In genomic region chr7:17506090-17506489, GRCh38 we compare ENCODE assay signal across 10 cellular contexts.
DNase-seq lines count a peak whose midpoint lies in the region; ATAC-seq and TF ChIP-seq lines count a peak whose summit lies in the region.
"Had no signal": no experiment of that assay in that cellular context is flagged by ENCODE, and none has a peak within 500 bp of the region (broad histone marks: within the 10 kb centered on the region; RNA-seq: fewer than 3 reads in every experiment).

No MANE protein-coding gene starts in this region.

- H3K4me1 ChIP-seq in vagina: peaks cover 4% of the 10 kb centered on the region

- H3K27ac ChIP-seq in vagina: no peak overlapping the region
- H3K27ac ChIP-seq: C4-2B had no signal

- no peak for TF ChIP-seq POLR2A in vagina (IDR thresholded peaks at IDR 0.05)

- intact Hi-C loops in vagina (cut with DNase I): no loop called here

- no peaks in the 10 kb centered on the region for H3K9me3 ChIP-seq in vagina

- TF ChIP-seq CTCF in fibroblast of the aortic adventitia (IDR thresholded peaks at IDR 0.05; ENCODE audit: insufficient read depth, low read length) (no peak), vagina (IDR thresholded peaks at IDR 0.05) (no peak)

- H3K36me3 ChIP-seq in vagina: no peaks in the 10 kb centered on the region

- DNase-seq in Daoy (ENCODE audit: low read depth) (peak; percentile 11), fibroblast of the aortic adventitia (ENCODE audit: low read depth) (peak; percentile 75), RPMI8226 (no peak), activated gamma-delta T cell treated with Interleukin-2 at 50 U/mL for 16 hours (no peak), vagina (ENCODE audit: extremely low spot score in 2 of 2) (no peak)
- DNase-seq: naive B cell had no signal

- ATAC-seq in GM19467 (IDR thresholded peaks at IDR 0.05; ENCODE audit: unreplicated experiment) (peak; percentile 64), HG03432 (IDR thresholded peaks at IDR 0.05; ENCODE audit: unreplicated experiment) (peak; percentile 91), HG03097 (IDR thresholded peaks at IDR 0.05; ENCODE audit: low FRiP score, unreplicated experiment) (no peak)

- H3K27me3 ChIP-seq in vagina: no peaks in the 10 kb centered on the region

- H3K4me3 ChIP-seq in fibroblast of the aortic adventitia (ENCODE audit: low read depth, low read length) (no peak overlapping the region), vagina (no peak overlapping the region)

Comparison
In these comparisons a context has a peak if more than half of its experiments do, and no peak if none do; other contexts are left out.
1. DNase-seq: peak in Daoy (single experiment) and fibroblast of the aortic adventitia (single experiment); none in RPMI8226 (single experiment), activated gamma-delta T cell treated with Interleukin-2 at 50 U/mL for 16 hours (single experiment) and vagina (0 of 2).